Comparison of ENCODE assay signal across 12 cellular contexts in genomic region chr2:113376248-113376934, GRCh38.
DNase-seq lines count a peak whose midpoint lies in the region; ATAC-seq and TF ChIP-seq lines count a peak whose summit lies in the region.
"Had no signal": no experiment of that assay in that cellular context is flagged by ENCODE, and none has a peak within 500 bp of the region (broad histone marks: within the 10 kb centered on the region; RNA-seq: fewer than 3 reads in every experiment).

No MANE protein-coding gene starts in this region.

- peaks cover 57% of the 10 kb centered on the region for H3K27me3 Mint-ChIP-seq in osteocyte (ENCODE audit: unreplicated experiment)
- peaks cover 21% of the 10 kb centered on the region for H3K27me3 Mint-ChIP-seq in progenitor cell of endocrine pancreas

- H3K4me1 Mint-ChIP-seq in osteocyte (ENCODE audit: unreplicated experiment), result no peaks in the 10 kb centered on the region
- peaks cover 17% of the 10 kb centered on the region for H3K4me1 Mint-ChIP-seq in progenitor cell of endocrine pancreas (ENCODE audit: low read depth)

- ATAC-seq in GM19025 (IDR thresholded peaks at IDR 0.05; ENCODE audit: low read depth, unreplicated experiment) (peak; percentile 28), HG02642 (IDR thresholded peaks at IDR 0.05; ENCODE audit: poor library complexity, unreplicated experiment) (peak; percentile 37), HG03460 (IDR thresholded peaks at IDR 0.05; ENCODE audit: unreplicated experiment) (peak; percentile 11)

- H3K9ac ChIP-seq in BLaER1 treated with 17β-estradiol and CSF1 and Interleukin-3, amounts not matched to agents 10 nM and 100 nM, result peak overlapping the region in 4 of 11 experiments; percentile 59 to 73 (median 67); a peak in 6 of 22 replicates

- peaks cover 11 to 81% (median 37%) of the 10 kb centered on the region in 10 experiments for H3K4me1 ChIP-seq in BLaER1 treated with 17β-estradiol and CSF1 and Interleukin-3, amounts not matched to agents 10 nM and 100 nM
- H3K4me1 ChIP-seq: transverse colon had no signal

- no peaks in the 10 kb centered on the region for H4K20me1 ChIP-seq in BLaER1 treated with 17β-estradiol and CSF1 and Interleukin-3, amounts not matched to agents 10 nM and 100 nM

- no peak overlapping the region; a peak in 1 of 20 replicates for H3K4me3 ChIP-seq in BLaER1 treated with 17β-estradiol and CSF1 and Interleukin-3, amounts not matched to agents 10 nM and 100 nM
- H3K4me3 ChIP-seq: transverse colon had no signal

- H3K4me3 Mint-ChIP-seq in osteocyte (ENCODE audit: unreplicated experiment) (no peak overlapping the region), progenitor cell of endocrine pancreas (ENCODE audit: low read depth) (no peak overlapping the region)

- H3K27ac ChIP-seq in BLaER1 treated with 17β-estradiol and CSF1 and Interleukin-3, amounts not matched to agents 10 nM and 100 nM, result peak overlapping the region in 8 of 11 experiments; percentile 5 to 93 (median 78); a peak in 14 of 22 replicates

- H3K9me3 Mint-ChIP-seq in osteocyte (ENCODE audit: unreplicated experiment) (no peaks in the 10 kb centered on the region), progenitor cell of endocrine pancreas (ENCODE audit: low read depth) (no peaks in the 10 kb centered on the region)
- H3K9me3 Mint-ChIP-seq: activated naive CD4-positive, alpha-beta T cell treated with anti-CD3 and anti-CD28 coated beads, Interleukin-2, amount 50 U/mL, for 72 hours had no signal

- H3K27ac Mint-ChIP-seq in osteocyte (ENCODE audit: unreplicated experiment) (no peak overlapping the region), progenitor cell of endocrine pancreas (no peak overlapping the region)

- TF ChIP-seq CTCF in osteocyte (IDR thresholded peaks at IDR 0.05) (no peak), progenitor cell of endocrine pancreas (IDR thresholded peaks at IDR 0.05; ENCODE audit: unreplicated experiment) (no peak)

- DNase-seq in KBM-7 (no peak), osteocyte (ENCODE audit: extremely low spot score, unreplicated experiment) (no peak), progenitor cell of endocrine pancreas (ENCODE audit: low spot score, unreplicated experiment) (no peak), HPDE6-E6E7 (ENCODE audit: extremely low spot score) (no peak)
- DNase-seq: activated CD4-positive, alpha-beta T cell treated with anti-CD3 and anti-CD28 coated beads, Interleukin-2, amount 50 U/mL, for 48 hours; NCI-H1436; transverse colon had no signal

- peak overlapping the region in 7 of 11 experiments; percentile 36 to 85 (median 67); a peak in 12 of 22 replicates for H3K4me2 ChIP-seq in BLaER1 treated with 17β-estradiol and CSF1 and Interleukin-3, amounts not matched to agents 10 nM and 100 nM

- H3K36me3 Mint-ChIP-seq in osteocyte (ENCODE audit: unreplicated experiment), result no peaks in the 10 kb centered on the region
- H3K36me3 Mint-ChIP-seq in progenitor cell of endocrine pancreas (ENCODE audit: insufficient read depth), result no peaks in the 10 kb centered on the region
- H3K36me3 Mint-ChIP-seq: activated naive CD4-positive, alpha-beta T cell treated with anti-CD3 and anti-CD28 coated beads, Interleukin-2, amount 50 U/mL, for 72 hours had no signal

- in situ Hi-C loops in KBM-7 (cut with MboI; ENCODE audit: low pct_unique_long_range_greater_than_20kb, low sequenced_read_pairs), result no loop called here

- H3K27me3 ChIP-seq in BLaER1 treated with 17β-estradiol and CSF1 and Interleukin-3, amounts not matched to agents 10 nM and 100 nM, result no peaks in the 10 kb centered on the region
- H3K27me3 ChIP-seq: transverse colon had no signal

- H3K36me3 ChIP-seq in BLaER1 treated with 17β-estradiol and CSF1 and Interleukin-3, amounts not matched to agents 10 nM and 100 nM, result no peaks in the 10 kb centered on the region
- H3K36me3 ChIP-seq: transverse colon had no signal

- H3K9me3 ChIP-seq in BLaER1 treated with 17β-estradiol and CSF1 and Interleukin-3, amounts not matched to agents 10 nM and 100 nM (replicated peaks in 1 of 11), result peaks cover 0 to 37% (median 6%) of the 10 kb centered on the region in 11 experiments; a peak in 10 of 22 replicates
- H3K9me3 ChIP-seq: transverse colon had no signal
